Comparison of ENCODE assay signal across 8 cellular contexts in genomic region chr6:83191974-83192373, GRCh38. TPM values are rescaled to one million over a fixed set of nuclear protein-coding genes. Genes with fewer than 3 reads are reported as not detected.
A peak's percentile ranks its signal among the peaks of the same experiment; 100 is the strongest.
DNase-seq lines count a peak whose midpoint lies in the region; TF ChIP-seq lines count a peak whose summit lies in the region.
"Not testable (repeated sequence)": the region's sequence is repeated elsewhere in the genome, so short reads cannot be mapped to it uniquely, and the experiment has no call there.

No MANE protein-coding gene starts in this region.

- peak overlapping the region; percentile 18 for H3K56ac ChIP-seq in mesendoderm (ENCODE audit: low read length)

- peaks cover 22% of the 10 kb centered on the region for H3K36me3 ChIP-seq in DOHH2 (ENCODE audit: control insufficient read depth, low read length)
- H3K36me3 ChIP-seq in MM.1S (replicated peaks; ENCODE audit: insufficient read depth, low read length): 0 out of 2 replicates have a peak, but pooled peaks cover 14% of the 10 kb centered on the region
- H3K36me3 ChIP-seq in brain microvascular endothelial cell (replicated peaks): peaks cover 32% of the 10 kb centered on the region
- not testable (repeated sequence) for H3K36me3 ChIP-seq in mesendoderm (ENCODE audit: control insufficient read depth, insufficient read depth, low read length); uterus

- not testable (repeated sequence) for H3K27ac Mint-ChIP-seq in activated CD4-positive, alpha-beta T cell treated with anti-CD3 and anti-CD28 coated beads, Interleukin-2, amount 10 ng/mL, durations not matched to agents 7 days and 5 days

- H3K9me3 Mint-ChIP-seq in activated CD4-positive, alpha-beta T cell treated with anti-CD3 and anti-CD28 coated beads, Interleukin-2, amount 10 ng/mL, durations not matched to agents 7 days and 5 days: not testable (repeated sequence)

- H3K18ac ChIP-seq in mesendoderm (ENCODE audit: low read length): not testable (repeated sequence)

- H3K4me2 ChIP-seq in DOHH2 (ENCODE audit: low read length) (peak overlapping the region; percentile 75), MM.1S (ENCODE audit: low read depth, low read length) (peak overlapping the region; percentile 75), mesendoderm (ENCODE audit: low read length) (peak overlapping the region; percentile 77)

- not testable (repeated sequence) for H2AFZ ChIP-seq in MM.1S (ENCODE audit: low read length)

- not testable (repeated sequence) for TF ChIP-seq POLR2A in uterus (IDR thresholded peaks at IDR 0.05)

- not testable (repeated sequence) for H3F3A ChIP-seq in DOHH2 (ENCODE audit: control insufficient read depth, insufficient read depth)
- peaks cover 14% of the 10 kb centered on the region for H3F3A ChIP-seq in MM.1S (ENCODE audit: insufficient read depth, low read length)

- intact Hi-C loops in uterus (cut with DNase I; ENCODE audit: low total_unique reads): not testable (repeated sequence)

- H3K27ac ChIP-seq in DOHH2 (ENCODE audit: low read depth, low read length); MM.1S (ENCODE audit: low read length); brain microvascular endothelial cell; mesendoderm (ENCODE audit: low read depth, low read length); uterus: not testable (repeated sequence)

- H3K4me3 ChIP-seq in DOHH2 (ENCODE audit: low read length): peak overlapping the region; percentile 85
- H3K4me3 ChIP-seq in MM.1S (ENCODE audit: low read length): peak overlapping the region; percentile 91
- peak overlapping the region; percentile 95 for H3K4me3 ChIP-seq in brain microvascular endothelial cell (ENCODE audit: low read depth, low read length)
- peak overlapping the region; percentile 90 for H3K4me3 ChIP-seq in fibroblast of villous mesenchyme (ENCODE audit: low read depth, low read length)
- peak overlapping the region; percentile 48 for H3K4me3 ChIP-seq in mesendoderm (ENCODE audit: low read length)
- H3K4me3 ChIP-seq in retinal pigment epithelial cell (ENCODE audit: low read length): peak overlapping the region; percentile 90
- peak overlapping the region; percentile 86 to 96 for H3K4me3 ChIP-seq in uterus

- peaks cover 10% of the 10 kb centered on the region for H3K79me1 ChIP-seq in mesendoderm (ENCODE audit: low read length)

- H4K5ac ChIP-seq in mesendoderm (ENCODE audit: low read length): not testable (repeated sequence)

- DNase-seq in MM.1S; activated CD4-positive, alpha-beta T cell treated with anti-CD3 and anti-CD28 coated beads, Interleukin-2, amount 10 ng/mL, durations not matched to agents 7 days and 5 days; brain microvascular endothelial cell; fibroblast of villous mesenchyme (ENCODE audit: low read depth); mesendoderm; retinal pigment epithelial cell (ENCODE audit: low read depth); uterus: not testable (repeated sequence)

- not testable (repeated sequence) for H3K9me2 ChIP-seq in DOHH2 (replicated peaks; ENCODE audit: control insufficient read depth, low read length); MM.1S (replicated peaks; ENCODE audit: insufficient read depth, low read length)

- H4K20me1 ChIP-seq in DOHH2 (ENCODE audit: control insufficient read depth, insufficient read depth, low read depth, low read length); MM.1S (ENCODE audit: insufficient read depth, low read length): not testable (repeated sequence)

- not testable (repeated sequence) for H2BK5ac ChIP-seq in mesendoderm (ENCODE audit: low read length)

- H3K4me3 Mint-ChIP-seq in activated CD4-positive, alpha-beta T cell treated with anti-CD3 and anti-CD28 coated beads, Interleukin-2, amount 10 ng/mL, durations not matched to agents 7 days and 5 days: peak overlapping the region; percentile 98

- H3K4me1 ChIP-seq in DOHH2 (ENCODE audit: control insufficient read depth, low read length): peaks cover 17% of the 10 kb centered on the region
- peaks cover 12% of the 10 kb centered on the region; the same call in 1 of the 2 replicates for H3K4me1 ChIP-seq in MM.1S (ENCODE audit: low read length)
- not testable (repeated sequence) for H3K4me1 ChIP-seq in mesendoderm (ENCODE audit: control insufficient read depth, low read depth, low read length); uterus

- no CpG with 5 or more reads among the region's 18 CpGs for WGBS in mesendoderm (ENCODE audit: extremely low coverage, insufficient coverage, low lambda C conversion rate)

- in situ Hi-C loops in brain microvascular endothelial cell (cut with HindIII; ENCODE audit: low pct_ligation_motif_present, low sequenced_read_pairs): not testable (repeated sequence)

- H3K23ac ChIP-seq in mesendoderm (ENCODE audit: low read length): not testable (repeated sequence)

- TF ChIP-seq CTCF in DOHH2 (IDR thresholded peaks at IDR 0.05; ENCODE audit: low read depth, low read length, poor library complexity, severe bottlenecking); MM.1S (IDR thresholded peaks at IDR 0.05; ENCODE audit: low read length); brain microvascular endothelial cell (IDR thresholded peaks at IDR 0.05; ENCODE audit: low read depth, low read length, missing control alignments); fibroblast of villous mesenchyme (IDR thresholded peaks at IDR 0.05; ENCODE audit: insufficient read depth, low read depth, low read length); retinal pigment epithelial cell (conservative IDR thresholded peaks at IDR 0.05; ENCODE audit: low read depth, low read length); uterus (IDR thresholded peaks at IDR 0.05): not testable (repeated sequence)

- H2BK15ac ChIP-seq in mesendoderm (replicated peaks; ENCODE audit: low read depth): not testable (repeated sequence)

- peaks cover 25% of the 10 kb centered on the region for H3K36me3 Mint-ChIP-seq in activated CD4-positive, alpha-beta T cell treated with anti-CD3 and anti-CD28 coated beads, Interleukin-2, amount 10 ng/mL, durations not matched to agents 7 days and 5 days (ENCODE audit: low read depth)

- H4K8ac ChIP-seq in mesendoderm (ENCODE audit: low read depth, low read length): not testable (repeated sequence)

- peaks cover 36% of the 10 kb centered on the region for H3K4me1 Mint-ChIP-seq in activated CD4-positive, alpha-beta T cell treated with anti-CD3 and anti-CD28 coated beads, Interleukin-2, amount 10 ng/mL, durations not matched to agents 7 days and 5 days

- peak overlapping the region; percentile 82; the same call in 1 of the 2 replicates for H3K9ac ChIP-seq in MM.1S (ENCODE audit: low read length)
- H3K9ac ChIP-seq in mesendoderm (ENCODE audit: low read length): peak overlapping the region; percentile 98

- H3K27me3 ChIP-seq in DOHH2 (ENCODE audit: control insufficient read depth, low read length); MM.1S (replicated peaks; ENCODE audit: insufficient read depth, low read length); brain microvascular endothelial cell (replicated peaks); mesendoderm (ENCODE audit: insufficient read depth, low read length, poor library complexity); uterus: not testable (repeated sequence)

- CTCF ChIA-PET in activated CD4-positive, alpha-beta T cell treated with anti-CD3 and anti-CD28 coated beads, Interleukin-2, amount 10 ng/mL, durations not matched to agents 7 days and 5 days (lab: Charles Lee): interaction anchor here (0.8 kb wide), 1 partner anchor 126 kb away, joined by 3 read pairs; the partner anchor contains the start of gene UBE3D

- not testable (repeated sequence) for H3K9me3 ChIP-seq in DOHH2 (ENCODE audit: control insufficient read depth, insufficient read depth, low read length); MM.1S (replicated peaks; ENCODE audit: insufficient read depth, low read length); uterus

- H2BK120ac ChIP-seq in mesendoderm (ENCODE audit: low read depth, low read length): not testable (repeated sequence)

- H2AK5ac ChIP-seq in mesendoderm (ENCODE audit: low read length): not testable (repeated sequence)

- not testable (repeated sequence) for H3K27me3 Mint-ChIP-seq in activated CD4-positive, alpha-beta T cell treated with anti-CD3 and anti-CD28 coated beads, Interleukin-2, amount 10 ng/mL, durations not matched to agents 7 days and 5 days

- POLR2A ChIA-PET in activated CD4-positive, alpha-beta T cell treated with anti-CD3 and anti-CD28 coated beads, Interleukin-2, amount 10 ng/mL, durations not matched to agents 7 days and 5 days (lab: Charles Lee): not testable (repeated sequence)

- H3K79me2 ChIP-seq in DOHH2 (ENCODE audit: control insufficient read depth, low read length) (peaks cover 23% of the 10 kb centered on the region), MM.1S (ENCODE audit: low read length) (peaks cover 56% of the 10 kb centered on the region), mesendoderm (ENCODE audit: control insufficient read depth, insufficient read depth, low read length) (peaks cover 24% of the 10 kb centered on the region)

- not testable (repeated sequence) for H3K4ac ChIP-seq in mesendoderm (ENCODE audit: low read depth, low read length)

RNA-seq across cellular contexts. Expression of gene PGM3, which starts 1.1 kb away (rescaled TPM):
- total RNA-seq in activated CD4-positive, alpha-beta T cell treated with anti-CD3 and anti-CD28 coated beads, Interleukin-2, amount 10 ng/mL, durations not matched to agents 7 days and 5 days: 10 to 100 TPM; 12.3 to 14.1 TPM
- total RNA-seq in fibroblast of villous mesenchyme (102 and 133 TPM in 2 replicates), uterus (100 to 1,000 TPM in 1 of 4 donors, 10 to 100 TPM in 3; 11.8 to 185 (median 60.9) TPM)
- 31.2 TPM for polyA plus RNA-seq in mesendoderm (2013, experiment 1 of 2)
- 23.1 TPM for polyA plus RNA-seq in mesendoderm (2013, experiment 2 of 2)

RNA-seq across cellular contexts. Expression of gene RWDD2A, which starts 1.2 kb away (rescaled TPM):
- total RNA-seq in activated CD4-positive, alpha-beta T cell treated with anti-CD3 and anti-CD28 coated beads, Interleukin-2, amount 10 ng/mL, durations not matched to agents 7 days and 5 days: 1 to 10 TPM; 1.4 to 1.6 TPM
- total RNA-seq in fibroblast of villous mesenchyme (4.2 and 4.3 TPM in 2 replicates), uterus (1 to 10 TPM; 2.1 to 6.4 (median 4.2) TPM)
- 1.8 TPM for polyA plus RNA-seq in mesendoderm (2013, experiment 1 of 2)
- 1.8 TPM for polyA plus RNA-seq in mesendoderm (2013, experiment 2 of 2)
